ENCODE assay signal across 18 cellular contexts in genomic region chr5:964821-965220, GRCh38. TPM values are rescaled to one million over a fixed set of nuclear protein-coding genes. Genes with fewer than 3 reads are reported as not detected.
DNase-seq lines count a peak whose midpoint lies in the region; ATAC-seq and TF ChIP-seq lines count a peak whose summit lies in the region.
"Had no signal": no experiment of that assay in that cellular context is flagged by ENCODE, and none has a peak within 500 bp of the region (broad histone marks: within the 10 kb centered on the region; RNA-seq: fewer than 3 reads in every experiment).

No MANE protein-coding gene starts in this region.

- H3K27ac Mint-ChIP-seq in activated CD4-positive, alpha-beta T cell treated with anti-CD3 and anti-CD28 coated beads for 36 hours, result peak overlapping the region; percentile 35
- peak overlapping the region; percentile 74 for H3K27ac Mint-ChIP-seq in neural progenitor cell
- H3K27ac Mint-ChIP-seq: HFFc6 had no signal

- no peak overlapping the region for H4K91ac ChIP-seq in IMR-90 (ENCODE audit: insufficient read depth, low read depth, low read length)

- no peaks in the 10 kb centered on the region for H3K9me1 ChIP-seq in IMR-90 (ENCODE audit: insufficient read depth, low read length)

- no peaks in the 10 kb centered on the region for H3K9me3 Mint-ChIP-seq in activated CD4-positive, alpha-beta T cell treated with anti-CD3 and anti-CD28 coated beads for 36 hours (ENCODE audit: low read depth)
- peaks cover 7% of the 10 kb centered on the region for H3K9me3 Mint-ChIP-seq in neural progenitor cell
- H3K9me3 Mint-ChIP-seq: CD4-positive, alpha-beta T cell; HFFc6; type B pancreatic cell had no signal

- no peak for TF ChIP-seq RAD21 in IMR-90 (IDR thresholded peaks at IDR 0.05; ENCODE audit: low read length)

- H3K27ac ChIP-seq in IMR-90 (ENCODE audit: insufficient read depth, low read length) (no peak overlapping the region; the same call in 1 of the 2 replicates), coronary artery (no peak overlapping the region), neural progenitor cell (no peak overlapping the region), PC-3 (ENCODE audit: low read length) (no peak overlapping the region)
- H3K27ac ChIP-seq: gastrocnemius medialis had no signal

- no peak overlapping the region for H3K9ac ChIP-seq in IMR-90 (ENCODE audit: low read depth, low read length)
- no peak overlapping the region for H3K9ac ChIP-seq in neural progenitor cell
- H3K9ac ChIP-seq in PC-3 (ENCODE audit: low read length), result no peak overlapping the region

- H2AFZ ChIP-seq in IMR-90 (replicated peaks; ENCODE audit: low read length, poor library complexity) (no peak overlapping the region), neural progenitor cell (replicated peaks) (no peak overlapping the region), PC-3 (ENCODE audit: low read length) (no peak overlapping the region)

- 100% methylated on average over 2 of the region's 10 CpGs; no CpG with 5 or more reads in 1 of the 2 experiments for WGBS in IMR-90 (ENCODE audit: extremely low coverage in 2 of 2, insufficient read length in 1 of 2), 2 experiments

- H3K18ac ChIP-seq in IMR-90 (ENCODE audit: low read depth, low read length), result no peak overlapping the region; the same call in 1 of the 2 replicates

- dilution Hi-C loops in IMR-90 (cut with HindIII; ENCODE audit: low sequenced_read_pairs, unreplicated experiment), result no loop called here

- no peaks in the 10 kb centered on the region for H3K79me1 ChIP-seq in IMR-90 (ENCODE audit: low read depth in 1 of 2, low read length in 2 of 2)

- H4K5ac ChIP-seq in IMR-90 (ENCODE audit: low read depth, low read length), result no peak overlapping the region; the same call in 1 of the 2 replicates

- ATAC-seq in activated CD4-positive, alpha-beta T cell treated with anti-CD3 and anti-CD28 coated beads for 36 hours, result no peak
- ATAC-seq in IMR-90 (ENCODE audit: low read depth), result no peak
- ATAC-seq in PC-3, result no peak
- ATAC-seq: gastrocnemius medialis had no signal

- H3K27me3 Mint-ChIP-seq in activated CD4-positive, alpha-beta T cell treated with anti-CD3 and anti-CD28 coated beads for 36 hours, result peaks cover 37% of the 10 kb centered on the region
- peaks cover 7% of the 10 kb centered on the region for H3K27me3 Mint-ChIP-seq in neural progenitor cell (ENCODE audit: insufficient read depth, low read depth)

- H3K9me2 ChIP-seq in PC-3 (replicated peaks; ENCODE audit: low read length), result no peaks in the 10 kb centered on the region

- no peak overlapping the region for H3K56ac ChIP-seq in IMR-90 (ENCODE audit: extremely low read depth, insufficient read depth, low read length)

- H3K36me3 ChIP-seq in IMR-90 (ENCODE audit: control insufficient read depth, insufficient read depth, low read length), result no peaks in the 10 kb centered on the region
- no peaks in the 10 kb centered on the region for H3K36me3 ChIP-seq in neural progenitor cell
- no peaks in the 10 kb centered on the region for H3K36me3 ChIP-seq in PC-3 (ENCODE audit: low read depth, low read length)
- H3K36me3 ChIP-seq: gastrocnemius medialis, sigmoid colon had no signal

- no peak overlapping the region for H4K8ac ChIP-seq in IMR-90 (ENCODE audit: low read depth in 2 of 2, low read length in 2 of 2)

- H3K9me3 ChIP-seq in IMR-90 (ENCODE audit: control insufficient read depth, insufficient read depth, low read length) (peaks cover 3% of the 10 kb centered on the region; the same call in 1 of the 2 replicates), neural progenitor cell (ENCODE audit: low read depth) (no peaks in the 10 kb centered on the region), PC-3 (ENCODE audit: low read length) (no peaks in the 10 kb centered on the region)
- H3K9me3 ChIP-seq: gastrocnemius medialis, sigmoid colon had no signal

- H3K4me1 ChIP-seq in IMR-90 (ENCODE audit: control insufficient read depth, insufficient read depth, low read length) (peaks cover 18% of the 10 kb centered on the region; the same call in 1 of the 2 replicates), neural progenitor cell (peaks cover 9% of the 10 kb centered on the region), PC-3 (ENCODE audit: insufficient read depth, low read length) (no peaks in the 10 kb centered on the region)
- H3K4me1 ChIP-seq: gastrocnemius medialis had no signal

- H3K4me2 ChIP-seq in IMR-90 (ENCODE audit: low read depth, low read length) (no peak overlapping the region), neural progenitor cell (no peak overlapping the region), PC-3 (ENCODE audit: low read length) (no peak overlapping the region)

- H4K20me1 ChIP-seq in IMR-90 (ENCODE audit: insufficient read depth, low read length), result 0 out of 2 replicates have a peak, but pooled peaks cover 3% of the 10 kb centered on the region
- no peaks in the 10 kb centered on the region for H4K20me1 ChIP-seq in neural progenitor cell (ENCODE audit: low read depth)
- no peaks in the 10 kb centered on the region for H4K20me1 ChIP-seq in PC-3 (ENCODE audit: low read length)

- H2BK20ac ChIP-seq in IMR-90 (ENCODE audit: low read depth, low read length), result no peak overlapping the region

- H3F3A ChIP-seq in neural progenitor cell (ENCODE audit: low read depth) (no peaks in the 10 kb centered on the region), PC-3 (ENCODE audit: low read length, unreplicated experiment) (no peaks in the 10 kb centered on the region)

- POLR2A ChIA-PET in activated CD4-positive, alpha-beta T cell treated with anti-CD3 and anti-CD28 coated beads for 36 hours (lab: Charles Lee), result no interaction called here
- POLR2A ChIA-PET in IMR-90 (lab: Charles Lee; ENCODE audit: unreplicated experiment), result no interaction called here
- POLR2A ChIA-PET in PC-3 (lab: Charles Lee; ENCODE audit: unreplicated experiment), result no interaction called here

- CTCF ChIA-PET in activated CD4-positive, alpha-beta T cell treated with anti-CD3 and anti-CD28 coated beads for 36 hours (lab: Charles Lee), result interaction anchor here (0.6 kb wide), 1 partner anchor 25 kb away, joined by 3 read pairs; no protein-coding TSS in a partner anchor
- CTCF ChIA-PET in IMR-90 (lab: Yijun Ruan, JAX) (no interaction called here), PC-3 (lab: Charles Lee) (no interaction called here)

- intact Hi-C loops in activated CD4-positive, alpha-beta T cell treated with anti-CD3 and anti-CD28 coated beads for 36 hours (cut with DNase I, micrococcal nuclease), result no loop called here
- intact Hi-C loops in IMR-90 (cut with micrococcal nuclease) (no loop called here), PC-3 (cut with micrococcal nuclease) (no loop called here)

- BruUV-seq in IMR-90 (replicated peaks; lab: Mats Ljungman, UMichigan) (no TSS peak), PC-3 (replicated peaks; lab: Mats Ljungman, UMichigan) (no TSS peak)

- H3K36me3 Mint-ChIP-seq in activated CD4-positive, alpha-beta T cell treated with anti-CD3 and anti-CD28 coated beads for 36 hours (ENCODE audit: low read depth), result no peaks in the 10 kb centered on the region
- no peaks in the 10 kb centered on the region for H3K36me3 Mint-ChIP-seq in neural progenitor cell
- H3K36me3 Mint-ChIP-seq: type B pancreatic cell had no signal

- no peak overlapping the region for H2BK5ac ChIP-seq in IMR-90 (ENCODE audit: low read depth, low read length, poor library complexity, severe bottlenecking)

- no peak overlapping the region for H3K4me3 ChIP-seq in IMR-90 (ENCODE audit: insufficient read depth, low read depth, low read length)
- no peak overlapping the region for H3K4me3 ChIP-seq in coronary artery
- no peak overlapping the region for H3K4me3 ChIP-seq in neural progenitor cell
- no peak overlapping the region for H3K4me3 ChIP-seq in PC-3 (ENCODE audit: low read length)
- H3K4me3 ChIP-seq: gastrocnemius medialis, sigmoid colon had no signal

- no peak overlapping the region for H3K23ac ChIP-seq in IMR-90 (ENCODE audit: low read depth, low read length)

- no peaks in the 10 kb centered on the region for H3K79me2 ChIP-seq in neural progenitor cell (ENCODE audit: low read depth)
- H3K79me2 ChIP-seq in PC-3 (ENCODE audit: low read length), result no peaks in the 10 kb centered on the region

- H3K14ac ChIP-seq in IMR-90 (replicated peaks; ENCODE audit: low read depth, low read length), result no peak overlapping the region

- in situ Hi-C loops in IMR-90 (cut with MboI; ENCODE audit: low sequenced_read_pairs), result loop anchor here (25.0 kb wide), 1 partner anchor 822 kb away; the partner anchor contains the start of gene MRPL36

- H2AK9ac ChIP-seq in IMR-90 (replicated peaks; ENCODE audit: low read depth, low read length, poor library complexity), result no peak overlapping the region

- H3K4me3 Mint-ChIP-seq in activated CD4-positive, alpha-beta T cell treated with anti-CD3 and anti-CD28 coated beads for 36 hours, result no peak overlapping the region
- no peak overlapping the region for H3K4me3 Mint-ChIP-seq in neural progenitor cell

- no peak overlapping the region for H2BK15ac ChIP-seq in IMR-90 (ENCODE audit: low read depth, low read length)

- TF ChIP-seq POLR2A in IMR-90 (IDR thresholded peaks at IDR 0.05; ENCODE audit: low read depth, low read length), result no peak

- peak overlapping the region; percentile 58; the same call in 1 of the 2 replicates for H2BK120ac ChIP-seq in IMR-90 (ENCODE audit: low read depth, low read length)

- no peak overlapping the region for H2AK5ac ChIP-seq in IMR-90 (ENCODE audit: low read depth, low read length)

- TF ChIP-seq CTCF in IMR-90 (conservative IDR thresholded peaks at IDR 0.05; ENCODE audit: low read depth, low read length) (no peak), coronary artery (IDR thresholded peaks at IDR 0.05) (no peak), neural progenitor cell (IDR thresholded peaks at IDR 0.05) (no peak), PC-3 (conservative IDR thresholded peaks at IDR 0.05; ENCODE audit: low read depth, low read length) (no peak)

- no peak for DNase-seq in activated CD4-positive, alpha-beta T cell treated with anti-CD3 and anti-CD28 coated beads for 36 hours
- no peak for DNase-seq in activated CD4-positive, alpha-beta T cell treated with anti-CD3 and anti-CD28 coated beads for 4 hours
- DNase-seq in IMR-90 (no peak), coronary artery (ENCODE audit: low spot score) (peak; percentile 69), neural progenitor cell (ENCODE audit: low spot score) (no peak), hepatic stellate cell (ENCODE audit: low spot score) (no peak), PC-3 (no peak), SK-N-DZ (ENCODE audit: low spot score) (no peak)
- DNase-seq: caudate nucleus; CD4-positive, alpha-beta T cell; DMS79; gastrocnemius medialis; HFFc6; NCI-H146; SHP77 treated with DMSO at 0.1 percent for 48 hours; sigmoid colon; stimulated activated CD4-positive, alpha-beta T cell treated with anti-CD3 and anti-CD28 coated beads, Interleukin-4, amount 100 ng/mL, for 24 hours had no signal

- no peak overlapping the region for H3K4ac ChIP-seq in IMR-90 (ENCODE audit: low read depth, low read length)

- peaks cover 65% of the 10 kb centered on the region for H3K27me3 ChIP-seq in IMR-90 (ENCODE audit: control insufficient read depth, insufficient read depth, low read length)
- peaks cover 24% of the 10 kb centered on the region for H3K27me3 ChIP-seq in neural progenitor cell
- H3K27me3 ChIP-seq in PC-3 (ENCODE audit: low read length), result peaks cover 47% of the 10 kb centered on the region
- H3K27me3 ChIP-seq: sigmoid colon had no signal

- peaks cover 30% of the 10 kb centered on the region for H3K4me1 Mint-ChIP-seq in activated CD4-positive, alpha-beta T cell treated with anti-CD3 and anti-CD28 coated beads for 36 hours
- H3K4me1 Mint-ChIP-seq in neural progenitor cell, result peaks cover 20% of the 10 kb centered on the region

RNA-seq across cellular contexts. Expression of gene NKD2, which starts 43.8 kb away (rescaled TPM):
- total RNA-seq in activated CD4-positive, alpha-beta T cell treated with anti-CD3 and anti-CD28 coated beads for 36 hours, result 1 to 10 TPM in 1 of 2 experiments, under 1 TPM in 1; 0.86 to 1.1 TPM
- total RNA-seq in IMR-90 (2012; rRNA removed) (not detected in 2 replicates), neural progenitor cell (ENCODE audit: low replicate concordance) (1.3 and 3.2 TPM in 2 replicates), PC-3 (2014; rRNA removed) (1.6 and 6.7 TPM in 2 replicates)
- not detected in 2 replicates for polyA plus RNA-seq in IMR-90 (2012; rRNA removed)
- not detected in 2 replicates for polyA plus RNA-seq in IMR-90 (2012; cell fraction: cytosol; rRNA removed)
- not detected in 2 replicates for polyA plus RNA-seq in IMR-90 (2012; cell fraction: nucleus; rRNA removed; ENCODE audit: low replicate concordance)
- polyA plus RNA-seq in SK-N-DZ (2014; cell fraction: cytosol; rRNA removed), result not detected in 2 replicates
- 0.24 and 0.30 TPM in 2 replicates for polyA plus RNA-seq in SK-N-DZ (2014; cell fraction: nucleus; rRNA removed)
- total RNA-seq: gastrocnemius medialis, HFFc6 had no signal
